8 cellular contexts compared by ENCODE assay signal in genomic region chr5:138725153-138725884, GRCh38. TPM values are rescaled to one million over a fixed set of nuclear protein-coding genes. Genes with fewer than 3 reads are reported as not detected.
DNase-seq lines count a peak whose midpoint lies in the region; ATAC-seq, FAIRE-seq and TF ChIP-seq lines count a peak whose summit lies in the region.

No MANE protein-coding gene starts in this region.

- 17 to 27% methylated on average over 13 of the region's 13 CpGs for WGBS in GM23248 (ENCODE audit: low coverage in 1 of 2, low lambda C conversion rate in 2 of 2, missing lambda C conversion rate in 2 of 2), 2 experiments
- WGBS in right lobe of liver (ENCODE audit: insufficient coverage, low coverage, low lambda C conversion rate, missing lambda C conversion rate), result 76% methylated on average over 9 of the region's 13 CpGs
- 71% methylated on average over 13 of the region's 13 CpGs for WGBS in upper lobe of left lung, 2 donors

- in situ Hi-C loops in GM23248 (cut with MboI), result no loop called here

- H3K79me2 ChIP-seq in GM23248 (ENCODE audit: insufficient read depth), result no peaks in the 10 kb centered on the region

- FAIRE-seq in urothelium cell line (lab: Jason Lieb, UNC), result no peak

- peaks cover 9% of the 10 kb centered on the region; the same call in 1 of the 2 replicates for H3F3A ChIP-seq in GM23248 (ENCODE audit: insufficient read depth)

- H3K27me3 ChIP-seq in GM23248 (replicated peaks; ENCODE audit: insufficient read depth), result no peaks in the 10 kb centered on the region
- no peaks in the 10 kb centered on the region for H3K27me3 ChIP-seq in right lobe of liver
- H3K27me3 ChIP-seq in upper lobe of left lung, result no peaks in the 10 kb centered on the region

- peak; percentile 85 for DNase-seq in GM23248
- peak; percentile 40 for DNase-seq in NCI-H2227 (lab: John Stamatoyannopoulos, UW; ENCODE audit: unreplicated experiment)
- peak; percentile 68 for DNase-seq in choroid plexus epithelial cell (ENCODE audit: low read depth)
- DNase-seq in right lobe of liver, result no peak
- DNase-seq in upper lobe of left lung, result peak in 1 of 2 donors; percentile 65
- DNase-seq in SHP77 (lab: John Stamatoyannopoulos, UW), result no peak
- no peak for DNase-seq in urothelium cell line (ENCODE audit: low spot score)
- DNase-seq in coronary artery (ENCODE audit: low spot score), result no peak

- peak in 3 of 4 donors; percentile 12 to 20 (median 18) for ATAC-seq in right lobe of liver
- peak; percentile 59 to 60 for ATAC-seq in upper lobe of left lung (ENCODE audit: low FRiP score in 2 of 2)

- peak overlapping the region; percentile 95 for H2AFZ ChIP-seq in GM23248

- H4K20me1 ChIP-seq in GM23248 (ENCODE audit: insufficient read depth), result no peaks in the 10 kb centered on the region

- no peaks in the 10 kb centered on the region for H3K9me2 ChIP-seq in GM23248 (ENCODE audit: insufficient read depth)

- H3K4me3 ChIP-seq in GM23248, result peak overlapping the region; percentile 60
- H3K4me3 ChIP-seq in choroid plexus epithelial cell (ENCODE audit: low read depth, low read length), result peak overlapping the region; percentile 26
- no peak overlapping the region for H3K4me3 ChIP-seq in right lobe of liver
- H3K4me3 ChIP-seq in upper lobe of left lung, result no peak overlapping the region
- H3K4me3 ChIP-seq in coronary artery, result no peak overlapping the region

- H3K9ac ChIP-seq in GM23248, result peak overlapping the region; percentile 81

- peaks cover 18% of the 10 kb centered on the region for H3K4me1 ChIP-seq in GM23248 (ENCODE audit: insufficient read depth)
- H3K4me1 ChIP-seq in right lobe of liver, result peaks cover 0 to 12% (median 4%) of the 10 kb centered on the region in 4 donors
- H3K4me1 ChIP-seq in upper lobe of left lung, result peaks cover 6 to 18% (median 8%) of the 10 kb centered on the region in 4 donors

- TF ChIP-seq POLR2A in right lobe of liver (IDR thresholded peaks at IDR 0.05), result no peak
- no peak for TF ChIP-seq POLR2A in upper lobe of left lung (IDR thresholded peaks at IDR 0.05)

- TF ChIP-seq CTCF in choroid plexus epithelial cell (conservative IDR thresholded peaks at IDR 0.05; ENCODE audit: low read depth, low read length) (peak; percentile 57), right lobe of liver (IDR thresholded peaks at IDR 0.05) (no peak), upper lobe of left lung (IDR thresholded peaks at IDR 0.05) (peak in 3 of 6 experiments; percentile 18 to 39 (median 29)), coronary artery (IDR thresholded peaks at IDR 0.05) (no peak)

- peak overlapping the region; percentile 82 for H3K27ac ChIP-seq in GM23248
- H3K27ac ChIP-seq in right lobe of liver, result peak overlapping the region in 1 of 3 donors; percentile 53
- H3K27ac ChIP-seq in upper lobe of left lung, result peak overlapping the region; percentile 20 to 53 (median 28)
- peak overlapping the region in 1 of 2 donors; percentile 23 for H3K27ac ChIP-seq in coronary artery

- intact Hi-C loops in right lobe of liver (cut with DNase I), result no loop called here

- H3K36me3 ChIP-seq in GM23248 (ENCODE audit: low read depth) (no peaks in the 10 kb centered on the region), right lobe of liver (no peaks in the 10 kb centered on the region), upper lobe of left lung (no peaks in the 10 kb centered on the region)

- H3K9me3 ChIP-seq in GM23248 (ENCODE audit: low read depth) (no peaks in the 10 kb centered on the region), right lobe of liver (no peaks in the 10 kb centered on the region), upper lobe of left lung (no peaks in the 10 kb centered on the region)

- peak overlapping the region; percentile 66 for H3K4me2 ChIP-seq in GM23248 (ENCODE audit: unreplicated experiment)

- no peak for TF ChIP-seq EP300 in upper lobe of left lung (IDR thresholded peaks at IDR 0.05)

RNA-seq across cellular contexts. Expression of gene CTNNA1, which starts 27.9 kb away (rescaled TPM):
- 393 TPM in 2 replicates for total RNA-seq in GM23248 (2014; rRNA removed; shearing (Covaris generic))
- polyA plus RNA-seq in GM23248 (2016; fragmentation: Nextera tagmentation; extraction: Ambion mirVana), result 194 and 195 TPM in 2 replicates
- total RNA-seq in right lobe of liver (100 to 1,000 TPM; 101 to 192 (median 123) TPM), upper lobe of left lung (100 to 1,000 TPM; 352 to 505 (median 415) TPM)

Comparison
In these comparisons a context has a peak if more than half of its experiments do, and no peak if none do; other contexts are left out.
1. DNase-seq: peak in GM23248 (single experiment), NCI-H2227 (single experiment) and choroid plexus epithelial cell (single experiment); none in right lobe of liver (0 of 3), SHP77 (0 of 2), urothelium cell line (single experiment) and coronary artery (single experiment).
2. H3K4me3 ChIP-seq: peak in GM23248 (single experiment) and choroid plexus epithelial cell (single experiment); none in right lobe of liver (0 of 3), upper lobe of left lung (0 of 4) and coronary artery (single experiment).